In genomic region chr6:132392292-132392691, GRCh38 we compare ENCODE assay signal across 1 cellular context.
TF ChIP-seq lines count a peak whose summit lies in the region.

No MANE protein-coding gene starts in this region.

TF ChIP-seq in IMR-90, 13 proteins besides CTCF, POLR2A, EP300 and RAD21 (continued from another document):
- no peak for TF ChIP-seq MXI1 (IDR thresholded peaks at IDR 0.05; ENCODE audit: borderline replicate concordance, low read depth, low read length)
- no peak for TF ChIP-seq RCOR1 (IDR thresholded peaks at IDR 0.05; ENCODE audit: insufficient replicate concordance, low read length)
- no peak for TF ChIP-seq MAZ (IDR thresholded peaks at IDR 0.05; ENCODE audit: borderline replicate concordance, low read depth, low read length)
- TF ChIP-seq NFE2L2 (IDR thresholded peaks at IDR 0.05; ENCODE audit: low read depth, low read length), result no peak
- no peak for TF ChIP-seq SMC3 (IDR thresholded peaks at IDR 0.05; ENCODE audit: low read depth, low read length)
- no peak for TF ChIP-seq RFX5 (IDR thresholded peaks at IDR 0.05; ENCODE audit: low read depth, low read length)
- TF ChIP-seq MAFK (IDR thresholded peaks at IDR 0.05; ENCODE audit: low read depth, low read length), result no peak
- TF ChIP-seq CEBPB (IDR thresholded peaks at IDR 0.05; ENCODE audit: low read depth, low read length), result no peak
- TF ChIP-seq FOS (IDR thresholded peaks at IDR 0.05; ENCODE audit: low read depth, low read length), result no peak
- TF ChIP-seq CHD1 (IDR thresholded peaks at IDR 0.05; ENCODE audit: low read depth, low read length), result no peak
TF ChIP-seq in IMR-90: peak in this region for 0.
